In the genomic region with DNA sequence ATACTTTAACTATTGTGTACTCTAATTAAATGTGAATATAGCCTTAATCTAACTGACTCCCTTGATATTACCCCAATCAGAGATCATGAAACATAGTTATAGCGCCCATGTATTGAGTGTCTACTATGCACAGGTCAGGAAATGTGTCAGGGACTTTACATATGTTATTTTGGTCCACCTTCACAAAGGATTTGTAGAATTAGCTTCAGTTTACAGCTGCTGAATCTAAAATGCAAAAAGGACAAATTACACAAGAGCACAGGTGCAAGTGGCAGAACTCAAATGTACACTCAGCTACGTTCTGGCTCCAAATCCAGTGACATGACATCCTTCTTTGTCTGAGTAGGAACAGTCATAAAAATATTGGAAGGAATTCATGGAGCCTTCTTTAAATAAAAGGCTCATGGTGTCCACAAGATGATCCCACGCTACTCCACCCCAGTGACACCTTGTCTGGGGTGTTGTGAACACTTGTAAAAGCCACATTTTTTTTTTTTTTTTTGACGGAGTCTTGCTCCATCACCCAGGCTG, we compare ENCODE assay signal across 23 cellular contexts.
"Had no signal": no experiment of that assay in that cellular context is flagged by ENCODE, and none has a peak within 500 bp of the region (broad histone marks: within the 10 kb centered on the region; RNA-seq: fewer than 3 reads in every experiment).

No MANE protein-coding gene starts in this region.

- H3K27ac ChIP-seq: colonic mucosa, epithelial cell of prostate, esophagus muscularis mucosa, foreskin keratinocyte, ovary, right lobe of liver, stomach, testis, tibial artery had no signal

- H3K4me1 Mint-ChIP-seq: endodermal cell; memory B cell; natural killer cell; stimulated activated effector memory CD8-positive, alpha-beta T cell treated with anti-CD3 and anti-CD28 coated beads, Interleukin-12 subunit alpha, Interleukin-12 subunit beta, amount 100 ng/mL, for 72 hours had no signal

- H3K27me3 Mint-ChIP-seq: type B pancreatic cell had no signal

- DNase-seq: colonic mucosa; effector CD8-positive, alpha-beta T cell; endodermal cell; foreskin keratinocyte; hypothalamus; natural killer cell; occipital lobe; ovary; posterior cingulate gyrus; right lobe of liver; stimulated activated CD4-positive, alpha-beta T cell treated with anti-CD3 and anti-CD28 coated beads, Interleukin-2, amount 100 ng/mL, for 24 hours; stimulated activated CD4-positive, alpha-beta T cell treated with anti-CD3 and anti-CD28 coated beads, Interleukin-4, amount 100 ng/mL, for 24 hours; stimulated activated naive CD4-positive, alpha-beta T cell treated with Interleukin-2 at 50 U/mL for 16 hours; stomach; testis; tibial artery had no signal

- H3K4me1 ChIP-seq: colonic mucosa had no signal

- H3K27ac Mint-ChIP-seq: dendritic cell treated with granulocyte-macrophage colony-stimulating factor and Interleukin-4, amounts not matched to agents 40 ng/mL and 50 ng/mL, for 4 days; endodermal cell; memory B cell; natural killer cell; stimulated activated effector memory CD8-positive, alpha-beta T cell treated with anti-CD3 and anti-CD28 coated beads, Interleukin-12 subunit alpha, Interleukin-12 subunit beta, amount 100 ng/mL, for 72 hours; type B pancreatic cell had no signal

- H3K27me3 ChIP-seq: colonic mucosa, esophagus muscularis mucosa, foreskin keratinocyte, ovary, right lobe of liver, stomach, testis, tibial artery had no signal

- H3K36me3 Mint-ChIP-seq: stimulated activated effector memory CD8-positive, alpha-beta T cell treated with anti-CD3 and anti-CD28 coated beads, Interleukin-12 subunit alpha, Interleukin-12 subunit beta, amount 100 ng/mL, for 72 hours had no signal

- H3K4me3 Mint-ChIP-seq: dendritic cell treated with granulocyte-macrophage colony-stimulating factor and Interleukin-4, amounts not matched to agents 40 ng/mL and 50 ng/mL, for 4 days; endodermal cell; memory B cell; natural killer cell; stimulated activated effector memory CD8-positive, alpha-beta T cell treated with anti-CD3 and anti-CD28 coated beads, Interleukin-12 subunit alpha, Interleukin-12 subunit beta, amount 100 ng/mL, for 72 hours; type B pancreatic cell had no signal

- H3K9me3 ChIP-seq: colonic mucosa, ovary, right lobe of liver, testis had no signal

- H3K36me3 ChIP-seq: colonic mucosa, esophagus muscularis mucosa, ovary, right lobe of liver, stomach, tibial artery had no signal

- H3K4me3 ChIP-seq: colonic mucosa, esophagus muscularis mucosa, lung, ovary, right lobe of liver, stomach, testis, tibial artery had no signal
